Comparison of ENCODE assay signal across 14 cellular contexts in genomic region chr19:10226021-10226375, GRCh38. TPM values are rescaled to one million over a fixed set of nuclear protein-coding genes. Genes with fewer than 3 reads are reported as not detected.
DNase-seq lines count a peak whose midpoint lies in the region; ATAC-seq and TF ChIP-seq lines count a peak whose summit lies in the region.
"Had no signal": no experiment of that assay in that cellular context is flagged by ENCODE, and none has a peak within 500 bp of the region (broad histone marks: within the 10 kb centered on the region; RNA-seq: fewer than 3 reads in every experiment).

No MANE protein-coding gene starts in this region.

- H3K4me3 ChIP-seq in rectal smooth muscle tissue (ENCODE audit: low read length) (no peak overlapping the region), aorta (ENCODE audit: low read length in 2 of 2) (no peak overlapping the region), A673 (ENCODE audit: low read depth, low read length, poor library complexity, severe bottlenecking) (no peak overlapping the region)
- H3K4me3 ChIP-seq: A549, body of pancreas had no signal

- H3K9me3 ChIP-seq in aorta (ENCODE audit: control insufficient read depth, low read length) (no peaks in the 10 kb centered on the region), A673 (ENCODE audit: low read depth, low read length, poor library complexity, severe bottlenecking) (no peaks in the 10 kb centered on the region)
- H3K9me3 ChIP-seq: A549, body of pancreas had no signal

- H3K27ac ChIP-seq in rectal smooth muscle tissue (ENCODE audit: low read depth, low read length), result peak overlapping the region; percentile 78
- no peak overlapping the region for H3K27ac ChIP-seq in aorta (ENCODE audit: low read depth in 1 of 2, low read length in 2 of 2)
- H3K27ac ChIP-seq in A673 (ENCODE audit: low read depth, low read length, poor library complexity, severe bottlenecking), result no peak overlapping the region
- H3K27ac ChIP-seq: A549, epithelial cell of prostate had no signal

- peaks cover 5% of the 10 kb centered on the region for H3K36me3 ChIP-seq in rectal smooth muscle tissue (ENCODE audit: control insufficient read depth, insufficient read depth, low read length)
- H3K36me3 ChIP-seq in aorta (ENCODE audit: control insufficient read depth in 1 of 2, insufficient read depth in 2 of 2, low read length in 1 of 2), result no peaks in the 10 kb centered on the region
- no peaks in the 10 kb centered on the region for H3K36me3 ChIP-seq in A673 (ENCODE audit: insufficient read depth, low read length, poor library complexity, severe bottlenecking)

- peak; percentile 18 for ATAC-seq in Right ventricle myocardium inferior
- no peak for ATAC-seq in left cardiac atrium
- no peak for ATAC-seq in HG03378 (IDR thresholded peaks at IDR 0.05; ENCODE audit: unreplicated experiment)
- no peak for ATAC-seq in aorta (ENCODE audit: low FRiP score)
- ATAC-seq: A549 had no signal

- no TSS peak for BruUV-seq in A673 (replicated peaks; lab: Mats Ljungman, UMichigan)

- POLR2A ChIA-PET in A673 (lab: Charles Lee; ENCODE audit: low non-redundant PET), result no interaction called here

- intact Hi-C loops in Right ventricle myocardium inferior (cut with DNase I) (no loop called here), cardiac septum (cut with DNase I) (loop anchor here (5.0 kb wide), 1 partner anchor 34 kb away; the partner anchor contains the start of gene DNMT1), left cardiac atrium (cut with DNase I) (no loop called here), aorta (cut with DNase I) (no loop called here), A673 (cut with micrococcal nuclease; ENCODE audit: unreplicated experiment) (no loop called here)

- 76% methylated on average over 6 of the region's 6 CpGs for WGBS in aorta, 2 donors

- H3K9ac ChIP-seq in rectal smooth muscle tissue (ENCODE audit: low read length), result no peak overlapping the region

- TF ChIP-seq CTCF in A673 (conservative IDR thresholded peaks at IDR 0.05; ENCODE audit: low read depth, low read length), result no peak

- no peaks in the 10 kb centered on the region for H3K27me3 ChIP-seq in rectal smooth muscle tissue (ENCODE audit: control insufficient read depth, insufficient read depth, low read length)
- H3K27me3 ChIP-seq in aorta (ENCODE audit: control insufficient read depth in 1 of 2, insufficient read depth in 2 of 2, low read length in 1 of 2), result no peaks in the 10 kb centered on the region
- H3K27me3 ChIP-seq in A673 (replicated peaks; ENCODE audit: insufficient read depth, low read depth, low read length, poor library complexity), result no peaks in the 10 kb centered on the region
- H3K27me3 ChIP-seq: body of pancreas had no signal

- DNase-seq in Right ventricle myocardium inferior (ENCODE audit: missing footprints), result no peak
- no peak for DNase-seq in cardiac septum (ENCODE audit: low spot score)
- peak; percentile 44 for DNase-seq in left cardiac atrium
- no peak for DNase-seq in aorta
- DNase-seq in A673 (ENCODE audit: low spot score), result no peak
- no peak for DNase-seq in NCI-H446 (lab: John Stamatoyannopoulos, UW)
- DNase-seq: activated CD4-positive, alpha-beta T cell treated with anti-CD3 and anti-CD28 coated beads, Interleukin-2, amount 50 U/mL, for 48 hours; activated effector memory CD4-positive, alpha-beta T cell treated with Interleukin-2 at 50 U/mL for 16 hours; T1000 had no signal

- CTCF ChIA-PET in A673 (lab: Charles Lee), result interaction anchor here (0.6 kb wide), 1 partner anchor 126 kb away, joined by 18 read pairs; no protein-coding TSS in a partner anchor

- H3K4me1 ChIP-seq in rectal smooth muscle tissue (ENCODE audit: control insufficient read depth, insufficient read depth, low read length) (no peaks in the 10 kb centered on the region), aorta (ENCODE audit: control insufficient read depth in 1 of 2, insufficient read depth in 2 of 2, low read length in 2 of 2) (no peaks in the 10 kb centered on the region), A673 (ENCODE audit: insufficient read depth, low read length, poor library complexity, severe bottlenecking) (no peaks in the 10 kb centered on the region)

RNA-seq across cellular contexts. Expression of gene S1PR2, which starts 5.1 kb away (rescaled TPM):
- total RNA-seq in Right ventricle myocardium inferior (8.4 TPM), cardiac septum (3.6 TPM), left cardiac atrium (10 to 100 TPM in 1 of 2 donors, 1 to 10 TPM in 1; 7.9 to 13.6 TPM), aorta (10 to 100 TPM in 1 of 2 donors, 1 to 10 TPM in 1; 9.8 to 14.3 TPM), A673 (2021) (8.4 and 10.0 TPM in 2 replicates)
- polyA plus RNA-seq in aorta, result 1 to 10 TPM; 3.3 to 4.2 TPM

RNA-seq across cellular contexts. Expression of gene MRPL4, which starts 26.0 kb away (rescaled TPM):
- total RNA-seq in Right ventricle myocardium inferior (70.1 TPM), cardiac septum (71.8 TPM), left cardiac atrium (10 to 100 TPM; 60.2 to 68.5 TPM), aorta (10 to 100 TPM; 22.7 to 25.4 TPM), A673 (2021) (107 and 112 TPM in 2 replicates)
- 10 to 100 TPM; 27.4 to 38.2 TPM for polyA plus RNA-seq in aorta

RNA-seq across cellular contexts. Expression of gene DNMT1, which starts 31.2 kb away (rescaled TPM):
- total RNA-seq in Right ventricle myocardium inferior, result 26.0 TPM
- 27.3 TPM for total RNA-seq in cardiac septum
- total RNA-seq in left cardiac atrium, result 10 to 100 TPM; 32.7 to 34.9 TPM
- total RNA-seq in aorta, result 10 to 100 TPM; 59.6 to 89.0 TPM
- 10 to 100 TPM in 1 of 2 donors, 1 to 10 TPM in 1; 7.1 to 32.7 TPM for polyA plus RNA-seq in aorta
- total RNA-seq in A673 (2021), result 371 and 383 TPM in 2 replicates

RNA-seq across cellular contexts. Expression of gene ICAM1, which starts 44.9 kb away (rescaled TPM):
- total RNA-seq in Right ventricle myocardium inferior (8.6 TPM), cardiac septum (9.8 TPM), left cardiac atrium (10 to 100 TPM; 12.0 to 28.5 TPM), aorta (10 to 100 TPM; 41.2 to 43.6 TPM), A673 (2021) (1.7 and 2.2 TPM in 2 replicates)
- polyA plus RNA-seq in aorta, result 1 to 10 TPM; 4.0 to 6.0 TPM
